8 cellular contexts compared by ENCODE assay signal in genomic region chr1:146050652-146050963, GRCh38. TPM values are rescaled to one million over a fixed set of nuclear protein-coding genes. Genes with fewer than 3 reads are reported as not detected.
"Had no signal": no experiment of that assay in that cellular context is flagged by ENCODE, and none has a peak within 500 bp of the region (broad histone marks: within the 10 kb centered on the region; RNA-seq: fewer than 3 reads in every experiment).

No MANE protein-coding gene starts in this region.

RNA-seq across cellular contexts. Expression of gene HJV, which starts 29.1 kb away (rescaled TPM):
- total RNA-seq: activated CD4-positive, alpha-beta T cell treated with anti-CD3 and anti-CD28 coated beads for 36 hours; esophagus mucosa; fibroblast of villous mesenchyme; lung microvascular endothelial cell; neural crest cell; pancreas; renal cortical epithelial cell had no signal
- polyA plus RNA-seq: immature natural killer cell had no signal
